16 cellular contexts compared by ENCODE assay signal in genomic region chr11:43788394-43788793, GRCh38.
DNase-seq lines count a peak whose midpoint lies in the region; ATAC-seq lines count a peak whose summit lies in the region.
"Had no signal": no experiment of that assay in that cellular context is flagged by ENCODE, and none has a peak within 500 bp of the region (broad histone marks: within the 10 kb centered on the region; RNA-seq: fewer than 3 reads in every experiment).

No MANE protein-coding gene starts in this region.

- no peaks in the 10 kb centered on the region for H3K27me3 ChIP-seq in skeletal muscle satellite cell (ENCODE audit: control insufficient read depth, insufficient read depth, low read length)
- H3K27me3 ChIP-seq: body of pancreas, sigmoid colon, uterus had no signal

- H3K9me3 ChIP-seq in skeletal muscle satellite cell (replicated peaks; ENCODE audit: low read length): no peaks in the 10 kb centered on the region
- H3K9me3 ChIP-seq: A549, body of pancreas had no signal

- no peak overlapping the region for H3K4me3 ChIP-seq in skeletal muscle satellite cell (ENCODE audit: low read length)
- H3K4me3 ChIP-seq: A549, body of pancreas, sigmoid colon, uterus had no signal

- no peak overlapping the region for H3K4me2 ChIP-seq in skeletal muscle satellite cell (ENCODE audit: low read length)
- H3K4me2 ChIP-seq: A549, KMS-11 had no signal

- peaks cover 29% of the 10 kb centered on the region for H3K4me1 ChIP-seq in skeletal muscle satellite cell (ENCODE audit: control insufficient read depth, insufficient read depth, low read length)
- H3K4me1 ChIP-seq: body of pancreas, uterus had no signal

- ATAC-seq in HG03457 (IDR thresholded peaks at IDR 0.05; ENCODE audit: unreplicated experiment) (no peak), GM21576 (IDR thresholded peaks at IDR 0.05; ENCODE audit: unreplicated experiment) (no peak)
- ATAC-seq: A549, body of pancreas had no signal

- H3K9ac ChIP-seq in skeletal muscle satellite cell (ENCODE audit: low read depth, low read length): peak overlapping the region; percentile 50
- H3K9ac ChIP-seq: KMS-11 had no signal

- DNase-seq in NCI-H82 (lab: John Stamatoyannopoulos, UW) (peak; percentile 3), NCI-H82 treated with DMSO at 0.1 percent for 48 hours (lab: John Stamatoyannopoulos, UW; ENCODE audit: unreplicated experiment) (no peak), NOMO-1 treated with DMSO at 0.1 percent for 48 hours (lab: John Stamatoyannopoulos, UW; ENCODE audit: unreplicated experiment) (peak; percentile 79), germinal center (ENCODE audit: low spot score) (peak; percentile 36), COLO668 (lab: John Stamatoyannopoulos, UW; ENCODE audit: unreplicated experiment) (no peak)
- DNase-seq: activated T-cell treated with anti-CD3 and anti-CD28 coated beads, Interleukin-2, amount 50 U/mL, for 24 hours; GOT3; OCI-M1; sigmoid colon; uterus had no signal

- no peaks in the 10 kb centered on the region for H3K36me3 ChIP-seq in skeletal muscle satellite cell (ENCODE audit: insufficient read depth, low read length)
- H3K36me3 ChIP-seq: sigmoid colon, uterus had no signal

Comparison
In these comparisons a context has a peak if more than half of its experiments do, and no peak if none do; other contexts are left out.
1. DNase-seq: peak in NCI-H82 (single experiment), NOMO-1 treated with DMSO at 0.1 percent for 48 hours (single experiment) and germinal center (single experiment); none in NCI-H82 treated with DMSO at 0.1 percent for 48 hours (single experiment) and COLO668 (single experiment).